In the genomic region with DNA sequence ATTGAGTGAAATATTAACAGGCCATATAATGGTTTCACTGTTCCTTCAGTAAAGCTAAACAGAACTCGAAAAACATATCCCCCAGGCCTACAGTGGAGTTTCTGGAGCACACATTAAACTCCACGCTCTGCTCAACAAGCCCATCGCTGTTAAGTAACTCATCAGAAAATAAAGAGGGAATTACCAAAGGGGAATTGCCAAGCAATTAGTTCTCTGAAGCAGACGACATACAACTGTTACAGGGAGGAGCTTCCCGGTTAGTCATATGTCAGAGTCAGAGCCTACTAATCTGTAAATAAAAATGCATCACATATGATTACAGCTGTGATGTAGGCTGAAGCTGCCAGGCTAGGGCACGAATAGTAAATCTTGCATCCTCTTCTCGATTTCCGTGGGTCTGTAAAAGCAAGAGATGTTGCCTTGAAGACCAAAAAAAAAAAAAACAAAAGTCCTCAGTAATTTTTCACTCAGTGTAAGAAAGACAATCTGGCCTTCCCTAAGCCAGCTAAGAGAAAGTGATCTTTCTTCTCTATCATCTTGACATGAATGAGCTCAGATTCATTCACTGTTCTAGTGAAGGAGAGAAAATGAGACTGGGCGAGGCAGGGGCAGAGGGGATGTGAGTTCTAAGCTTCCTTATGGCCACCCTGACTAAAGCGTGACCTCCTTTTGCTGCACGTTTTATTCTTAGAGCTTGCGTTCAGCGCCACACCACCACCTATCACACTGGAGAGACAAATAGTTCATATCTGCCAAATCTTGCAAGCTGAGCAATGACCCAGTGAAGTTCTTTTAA, we compare ENCODE assay signal across 8 cellular contexts. TPM values are rescaled to one million over a fixed set of nuclear protein-coding genes. Genes with fewer than 3 reads are reported as not detected.
DNase-seq lines count a peak whose midpoint lies in the region; ATAC-seq and TF ChIP-seq lines count a peak whose summit lies in the region.

No MANE protein-coding gene starts in this region.

- H3K4me3 Mint-ChIP-seq in activated T-cell treated with anti-CD3 and anti-CD28 coated beads, Interleukin-2, amount 50 U/mL, for 24 hours = no peak overlapping the region

- peak overlapping the region; percentile 51 for H3K27ac Mint-ChIP-seq in activated T-cell treated with anti-CD3 and anti-CD28 coated beads, Interleukin-2, amount 50 U/mL, for 24 hours

- TF ChIP-seq CTCF in tibial nerve (IDR thresholded peaks at IDR 0.05) = no peak
- no peak for TF ChIP-seq CTCF in thyroid gland (IDR thresholded peaks at IDR 0.05)

- no peaks in the 10 kb centered on the region for H3K27me3 Mint-ChIP-seq in activated T-cell treated with anti-CD3 and anti-CD28 coated beads, Interleukin-2, amount 50 U/mL, for 24 hours

- H3K4me1 ChIP-seq in tibial nerve = peaks cover 0 to 41% (median 18%) of the 10 kb centered on the region in 4 donors
- H3K4me1 ChIP-seq in thyroid gland = peaks cover under 1 to 3% of the 10 kb centered on the region in 2 donors

- peaks cover 0 to 3% (median 0%) of the 10 kb centered on the region in 3 donors for H3K36me3 ChIP-seq in tibial nerve
- no peaks in the 10 kb centered on the region for H3K36me3 ChIP-seq in thyroid gland

- no peak for DNase-seq in activated T-cell treated with anti-CD3 and anti-CD28 coated beads, Interleukin-2, amount 50 U/mL, for 24 hours
- DNase-seq in activated T-cell treated with anti-CD3 and anti-CD28 coated beads for 4 hours (no peak), caudate nucleus (lab: John Stamatoyannopoulos, UW) (peak in 1 of 61 donors; percentile 31), kidney glomerular epithelial cell (lab: John Stamatoyannopoulos, UW) (peak; percentile 55), tibial nerve (ENCODE audit: low spot score in 2 of 2) (no peak), thyroid gland (no peak), NCI-H2081 treated with DMSO at 0.1 percent for 48 hours (lab: John Stamatoyannopoulos, UW) (no peak)

- H3K27me3 ChIP-seq in tibial nerve (no peaks in the 10 kb centered on the region), thyroid gland (no peaks in the 10 kb centered on the region)

- ATAC-seq in GM21447 (IDR thresholded peaks at IDR 0.05; ENCODE audit: unreplicated experiment) = no peak

- H3K27ac ChIP-seq in caudate nucleus (ENCODE audit: low read depth, low read length) (peak overlapping the region; percentile 30), tibial nerve (peak overlapping the region in 3 of 4 donors; percentile 53 to 74 (median 62)), thyroid gland (no peak overlapping the region)

- H3K4me3 ChIP-seq in tibial nerve (no peak overlapping the region), thyroid gland (replicated peaks in 1 of 3) (no peak overlapping the region)

- H3K36me3 Mint-ChIP-seq in activated T-cell treated with anti-CD3 and anti-CD28 coated beads, Interleukin-2, amount 50 U/mL, for 24 hours (ENCODE audit: low read depth) = peaks cover 67% of the 10 kb centered on the region

- H3K4me1 Mint-ChIP-seq in activated T-cell treated with anti-CD3 and anti-CD28 coated beads, Interleukin-2, amount 50 U/mL, for 24 hours (ENCODE audit: low read depth) = peaks cover 67% of the 10 kb centered on the region

- WGBS in tibial nerve, 2 donors = 33 to 42% methylated on average over 13 of the region's 13 CpGs
- WGBS in thyroid gland, 2 donors = 75 to 85% methylated on average over 13 of the region's 13 CpGs

- no peak for TF ChIP-seq EP300 in tibial nerve (IDR thresholded peaks at IDR 0.05)

- H3K9me3 ChIP-seq in tibial nerve (no peaks in the 10 kb centered on the region), thyroid gland (no peaks in the 10 kb centered on the region)

- no peaks in the 10 kb centered on the region for H3K9me3 Mint-ChIP-seq in activated T-cell treated with anti-CD3 and anti-CD28 coated beads, Interleukin-2, amount 50 U/mL, for 24 hours

- TF ChIP-seq POLR2A in tibial nerve (IDR thresholded peaks at IDR 0.05) (no peak), thyroid gland (IDR thresholded peaks at IDR 0.05) (no peak)

- intact Hi-C loops in thyroid gland (cut with DNase I) = no loop called here

RNA-seq across cellular contexts. Expression of a gene that starts 13.8 kb away (rescaled TPM):
- total RNA-seq in tibial nerve (10 to 100 TPM; 24.9 to 48.0 (median 36.8) TPM), thyroid gland (10 to 100 TPM; 62.1 to 88.1 (median 83.0) TPM)

Comparison
In these comparisons a context has a peak if more than half of its experiments do, and no peak if none do; other contexts are left out.
1. H3K27ac ChIP-seq: peak in caudate nucleus (single experiment) and tibial nerve (3 of 4); none in thyroid gland (0 of 3).